In genomic region chr13:38093425-38093824, GRCh38 we compare ENCODE assay signal across 36 cellular contexts.
"Had no signal": no experiment of that assay in that cellular context is flagged by ENCODE, and none has a peak within 500 bp of the region (broad histone marks: within the 10 kb centered on the region; RNA-seq: fewer than 3 reads in every experiment).

No MANE protein-coding gene starts in this region.

- H3K4me1 ChIP-seq: ascending aorta had no signal

- H3K4me3 ChIP-seq: ascending aorta, cardiac muscle cell had no signal

- H3K4me3 Mint-ChIP-seq: activated B cell treated with CpG ODN at 0.5 μM for 24 hours; activated CD4-positive, alpha-beta memory T cell treated with anti-CD3 and anti-CD28 coated beads for 36 hours; activated CD4-positive, alpha-beta T cell treated with anti-CD3 and anti-CD28 coated beads, Interleukin-2, amount 10 ng/mL, durations not matched to agents 24 days and 14 days; activated CD8-positive, alpha-beta T cell treated with anti-CD3 and anti-CD28 coated beads for 36 hours; activated naive CD4-positive, alpha-beta T cell treated with anti-CD3 and anti-CD28 coated beads for 36 hours; activated naive CD8-positive, alpha-beta T cell treated with anti-CD3 and anti-CD28 coated beads, Interleukin-2, amount 10 ng/mL, durations not matched to agents 7 days and 5 days; activated naive CD8-positive, alpha-beta T cell treated with anti-CD3 and anti-CD28 coated beads, Interleukin-2, amount 50 U/mL, for 24 hours; activated T-cell treated with anti-CD3 and anti-CD28 coated beads, Interleukin-2, amount 50 U/mL, for 4 hours; activated T-cell treated with anti-CD3 and anti-CD28 coated beads, Interleukin-2, amount 50 U/mL, for 72 hours; activated T-helper 1 cell treated with anti-CD3 and anti-CD28 coated beads, Interleukin-12 subunit alpha, Interleukin-12 subunit beta, Interleukin-2, Interleukin-4 antibody, amounts not matched to agents 30 ng/mL and 10 ng/mL and 1 ng/mL, durations not matched to agents 14 hours and 24 hours and 36 hours; activated T-helper 17 cell treated with anti-CD3 and anti-CD28 coated beads, Interleukin-2, amount 50 U/mL, for 72 hours; brain; central memory CD8-positive, alpha-beta T cell; T-helper 1 cell treated with Interleukin-12 subunit alpha and Interleukin-12 subunit beta and Interleukin-4 antibody, amounts not matched to agents 30 μg/mL and 1 μg/mL, for 36 hours; T-helper 2 cell treated with Interferon-gamma antibody and Interleukin-4, amounts not matched to agents 5 μg/mL and 100 μg/mL, for 36 hours had no signal

- H3K9me3 Mint-ChIP-seq: activated B cell treated with CpG ODN at 0.5 μM for 24 hours; activated CD4-positive, alpha-beta T cell treated with anti-CD3 and anti-CD28 coated beads, Interleukin-2, amount 10 ng/mL, durations not matched to agents 24 days and 14 days; activated CD8-positive, alpha-beta T cell treated with anti-CD3 and anti-CD28 coated beads for 36 hours; activated naive CD8-positive, alpha-beta T cell treated with anti-CD3 and anti-CD28 coated beads, Interleukin-2, amount 10 ng/mL, durations not matched to agents 7 days and 5 days had no signal

- H3K36me3 Mint-ChIP-seq: activated CD4-positive, alpha-beta memory T cell treated with anti-CD3 and anti-CD28 coated beads for 36 hours; activated naive CD8-positive, alpha-beta T cell treated with anti-CD3 and anti-CD28 coated beads, Interleukin-2, amount 10 ng/mL, durations not matched to agents 7 days and 5 days; brain had no signal

- DNase-seq: activated B cell treated with CpG ODN at 0.5 μM for 24 hours; activated CD4-positive, alpha-beta memory T cell treated with anti-CD3 and anti-CD28 coated beads for 36 hours; activated CD4-positive, alpha-beta T cell treated with anti-CD3 and anti-CD28 coated beads for 4 hours; activated CD4-positive, alpha-beta T cell treated with anti-CD3 and anti-CD28 coated beads, Interleukin-2, amount 10 ng/mL, durations not matched to agents 24 days and 14 days; activated CD4-positive, alpha-beta T cell treated with anti-CD3 and anti-CD28 coated beads, Interleukin-2, amount 50 U/mL, for 1 hour; activated CD4-positive, alpha-beta T cell treated with anti-CD3 and anti-CD28 coated beads, Interleukin-2, amount 50 U/mL, for 4 hours; activated CD4-positive, CD25-positive, alpha-beta regulatory T cell treated with anti-CD3 and anti-CD28 coated beads, Interleukin-2, amount 50 U/mL, for 72 hours; activated CD8-positive, alpha-beta memory T cell treated with anti-CD3 and anti-CD28 coated beads, Interleukin-2, amount 50 U/mL, for 4 hours; activated CD8-positive, alpha-beta T cell treated with anti-CD3 and anti-CD28 coated beads for 36 hours; activated effector memory CD4-positive, alpha-beta T cell treated with anti-CD3 and anti-CD28 coated beads, Interleukin-2, amount 50 U/mL, for 16 hours; activated gamma-delta T cell treated with Interleukin-2 at 50 U/mL for 16 hours; activated naive CD4-positive, alpha-beta T cell; activated naive CD4-positive, alpha-beta T cell treated with anti-CD3 and anti-CD28 coated beads for 36 hours; activated naive CD4-positive, alpha-beta T cell treated with anti-CD3 and anti-CD28 coated beads, Interleukin-2, amount 50 U/mL, for 16 hours; activated naive CD8-positive, alpha-beta T cell treated with anti-CD3 and anti-CD28 coated beads, Interleukin-2, amount 10 ng/mL, durations not matched to agents 7 days and 5 days; activated naive CD8-positive, alpha-beta T cell treated with anti-CD3 and anti-CD28 coated beads, Interleukin-2, amount 50 U/mL, for 24 hours; activated T-cell treated with anti-CD3 and anti-CD28 coated beads for 4 hours; activated T-cell treated with anti-CD3 and anti-CD28 coated beads, Interleukin-2, amount 50 U/mL, for 1 hour; activated T-cell treated with anti-CD3 and anti-CD28 coated beads, Interleukin-2, amount 50 U/mL, for 4 hours; activated T-cell treated with anti-CD3 and anti-CD28 coated beads, Interleukin-2, amount 50 U/mL, for 72 hours; amygdala; anterior cingulate cortex; caudate nucleus; cerebellar nuclear complex; T-helper 1 cell; T-helper 2 cell; T-helper 9 cell had no signal

- H3K27ac Mint-ChIP-seq: activated B cell treated with CpG ODN at 0.5 μM for 24 hours; activated CD4-positive, alpha-beta memory T cell treated with anti-CD3 and anti-CD28 coated beads for 36 hours; activated CD4-positive, alpha-beta T cell treated with anti-CD3 and anti-CD28 coated beads, Interleukin-2, amount 10 ng/mL, durations not matched to agents 24 days and 14 days; activated CD8-positive, alpha-beta T cell treated with anti-CD3 and anti-CD28 coated beads for 36 hours; activated naive CD4-positive, alpha-beta T cell treated with anti-CD3 and anti-CD28 coated beads for 36 hours; activated naive CD8-positive, alpha-beta T cell treated with anti-CD3 and anti-CD28 coated beads, Interleukin-2, amount 10 ng/mL, durations not matched to agents 7 days and 5 days; activated naive CD8-positive, alpha-beta T cell treated with anti-CD3 and anti-CD28 coated beads, Interleukin-2, amount 50 U/mL, for 24 hours; activated T-cell treated with anti-CD3 and anti-CD28 coated beads, Interleukin-2, amount 50 U/mL, for 72 hours; activated T-helper 1 cell treated with anti-CD3 and anti-CD28 coated beads, Interleukin-12 subunit alpha, Interleukin-12 subunit beta, Interleukin-2, Interleukin-4 antibody, amounts not matched to agents 30 ng/mL and 10 ng/mL and 1 ng/mL, durations not matched to agents 14 hours and 24 hours and 36 hours; activated T-helper 17 cell treated with anti-CD3 and anti-CD28 coated beads, Interleukin-2, amount 50 U/mL, for 72 hours; brain; T-helper 1 cell treated with Interleukin-12 subunit alpha and Interleukin-12 subunit beta and Interleukin-4 antibody, amounts not matched to agents 30 μg/mL and 1 μg/mL, for 36 hours; T-helper 2 cell treated with Interferon-gamma antibody and Interleukin-4, amounts not matched to agents 5 μg/mL and 100 μg/mL, for 36 hours had no signal

- H3K36me3 ChIP-seq: ascending aorta, cardiac muscle cell had no signal

- H3K4me1 Mint-ChIP-seq: activated B cell treated with CpG ODN at 0.5 μM for 24 hours; activated CD4-positive, alpha-beta T cell treated with anti-CD3 and anti-CD28 coated beads, Interleukin-2, amount 10 ng/mL, durations not matched to agents 24 days and 14 days; activated naive CD8-positive, alpha-beta T cell treated with anti-CD3 and anti-CD28 coated beads, Interleukin-2, amount 10 ng/mL, durations not matched to agents 7 days and 5 days; activated naive CD8-positive, alpha-beta T cell treated with anti-CD3 and anti-CD28 coated beads, Interleukin-2, amount 50 U/mL, for 24 hours; activated T-helper 17 cell treated with anti-CD3 and anti-CD28 coated beads, Interleukin-2, amount 50 U/mL, for 72 hours; central memory CD8-positive, alpha-beta T cell had no signal

- H3K27ac ChIP-seq: ascending aorta, cardiac muscle cell, VCaP had no signal

- H3K9me3 ChIP-seq: ascending aorta had no signal

- H3K27me3 ChIP-seq: ascending aorta, cardiac muscle cell had no signal

- H3K27me3 Mint-ChIP-seq: activated B cell treated with CpG ODN at 0.5 μM for 24 hours; activated CD4-positive, alpha-beta memory T cell treated with anti-CD3 and anti-CD28 coated beads for 36 hours; activated CD4-positive, alpha-beta T cell treated with anti-CD3 and anti-CD28 coated beads, Interleukin-2, amount 10 ng/mL, durations not matched to agents 24 days and 14 days; activated CD8-positive, alpha-beta T cell treated with anti-CD3 and anti-CD28 coated beads for 36 hours; activated naive CD8-positive, alpha-beta T cell treated with anti-CD3 and anti-CD28 coated beads, Interleukin-2, amount 10 ng/mL, durations not matched to agents 7 days and 5 days; activated T-helper 17 cell treated with anti-CD3 and anti-CD28 coated beads, Interleukin-2, amount 50 U/mL, for 72 hours; brain; central memory CD8-positive, alpha-beta T cell had no signal
